In the genomic region with DNA sequence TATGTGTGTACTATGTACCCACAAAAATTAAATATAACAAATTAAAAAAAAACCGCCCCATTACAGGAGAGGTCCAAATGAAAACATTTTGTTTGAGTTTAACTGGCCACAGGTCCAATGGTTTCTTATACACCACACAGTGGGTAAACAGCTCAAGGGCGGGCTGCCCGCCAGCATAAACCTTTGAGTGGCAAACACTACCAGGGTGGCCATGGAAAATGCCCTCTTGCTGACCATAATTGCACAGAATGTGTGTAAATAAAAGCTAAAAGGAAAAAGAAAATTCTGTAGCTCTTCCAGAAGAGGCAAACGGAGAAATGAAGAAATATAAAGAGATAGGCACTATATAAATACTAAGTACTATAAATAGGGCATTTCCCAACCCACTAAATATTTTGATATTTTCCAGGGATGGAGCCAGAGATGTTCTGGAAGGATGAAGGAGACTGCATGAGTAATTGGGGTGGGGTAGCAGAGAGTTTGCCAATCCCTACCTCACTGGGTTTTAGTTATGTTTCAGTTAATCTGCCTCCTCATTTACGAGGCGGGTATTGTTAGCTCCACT, we compare ENCODE assay signal across 8 cellular contexts. TPM values are rescaled to one million over a fixed set of nuclear protein-coding genes. Genes with fewer than 3 reads are reported as not detected.
DNase-seq lines count a peak whose midpoint lies in the region; ATAC-seq and TF ChIP-seq lines count a peak whose summit lies in the region.

No MANE protein-coding gene starts in this region.

- no peak for DNase-seq in CD14-positive monocyte (ENCODE audit: low spot score)
- no peak for DNase-seq in MM.1S
- no peak for DNase-seq in choroid plexus epithelial cell (ENCODE audit: low read depth)
- no peak for DNase-seq in effector CD8-positive, alpha-beta T cell (lab: John Stamatoyannopoulos, UW)
- DNase-seq in stimulated activated CD4-positive, alpha-beta T cell treated with anti-CD3 and anti-CD28 coated beads, Interleukin-4, amount 100 ng/mL, for 24 hours = no peak

- H4K20me1 ChIP-seq in MM.1S (ENCODE audit: insufficient read depth, low read length) = peaks cover 13% of the 10 kb centered on the region; the same call in 1 of the 2 replicates

- H3K9me3 Mint-ChIP-seq in CD14-positive monocyte = peaks cover 0 to 2% (median 0%) of the 10 kb centered on the region in 7 donors

- peak overlapping the region; percentile 96 to 99 (median 99) for H3K27ac Mint-ChIP-seq in CD14-positive monocyte

- H3K4me1 Mint-ChIP-seq in CD14-positive monocyte = peaks cover 45% of the 10 kb centered on the region

- peak overlapping the region; percentile 98 for H3K4me2 ChIP-seq in MM.1S (ENCODE audit: low read depth, low read length)

- peaks cover 20 to 21% of the 10 kb centered on the region in 2 donors for H3K36me3 Mint-ChIP-seq in CD14-positive monocyte

- H3K79me2 ChIP-seq in MM.1S (ENCODE audit: low read length) = peaks cover 34% of the 10 kb centered on the region

- H3K27me3 ChIP-seq in MM.1S (replicated peaks; ENCODE audit: insufficient read depth, low read length) (no peaks in the 10 kb centered on the region), mononuclear cell (ENCODE audit: insufficient read depth, low read length) (no peaks in the 10 kb centered on the region)

- H3K36me3 ChIP-seq in MM.1S (replicated peaks; ENCODE audit: insufficient read depth, low read length) = no peaks in the 10 kb centered on the region

- ATAC-seq in GM21786 (IDR thresholded peaks at IDR 0.05; ENCODE audit: unreplicated experiment) (no peak), GM21529 (IDR thresholded peaks at IDR 0.05; ENCODE audit: unreplicated experiment) (no peak)

- H3K9me3 ChIP-seq in MM.1S (replicated peaks; ENCODE audit: insufficient read depth, low read length) = no peaks in the 10 kb centered on the region
- H3K9me3 ChIP-seq in mononuclear cell (ENCODE audit: low read depth, low read length) = no peaks in the 10 kb centered on the region

- no peak for TF ChIP-seq CTCF in CD14-positive monocyte (IDR thresholded peaks at IDR 0.05)
- TF ChIP-seq CTCF in MM.1S (IDR thresholded peaks at IDR 0.05; ENCODE audit: low read length) = no peak
- TF ChIP-seq CTCF in choroid plexus epithelial cell (conservative IDR thresholded peaks at IDR 0.05; ENCODE audit: low read depth, low read length) = no peak

- H3K27me3 Mint-ChIP-seq in CD14-positive monocyte (ENCODE audit: low read depth in 3 of 3) = no peaks in the 10 kb centered on the region

- H3K9me2 ChIP-seq in MM.1S (replicated peaks; ENCODE audit: insufficient read depth, low read length) = no peaks in the 10 kb centered on the region

- peaks cover 22% of the 10 kb centered on the region for H3K4me1 ChIP-seq in MM.1S (ENCODE audit: low read length)
- H3K4me1 ChIP-seq in mononuclear cell (ENCODE audit: insufficient read depth, low read length) = peaks cover 40% of the 10 kb centered on the region

- H3K4me3 ChIP-seq in MM.1S (ENCODE audit: low read length) (peak overlapping the region; percentile 93), choroid plexus epithelial cell (ENCODE audit: low read depth, low read length) (peak overlapping the region; percentile 86), mononuclear cell (ENCODE audit: low read length) (peak overlapping the region; percentile 72)

- H3K9ac ChIP-seq in MM.1S (ENCODE audit: low read length) = peak overlapping the region; percentile 96

- H3K4me3 Mint-ChIP-seq in CD14-positive monocyte = peak overlapping the region; percentile 94

- H2AFZ ChIP-seq in MM.1S (ENCODE audit: low read length) = peak overlapping the region; percentile 99

- H3F3A ChIP-seq in MM.1S (ENCODE audit: insufficient read depth, low read length) = peaks cover 5% of the 10 kb centered on the region; the same call in 1 of the 2 replicates

- intact Hi-C loops in CD14-positive monocyte (cut with micrococcal nuclease) = loop anchor here in 1 of 2 donors (5.0 kb wide), 1 partner anchor 119 kb away; the partner anchor contains the start of gene NFKBIE

- no peak overlapping the region; the same call in 1 of the 2 replicates for H3K27ac ChIP-seq in MM.1S (ENCODE audit: low read length)

RNA-seq across cellular contexts. Expression of gene CDC5L, which starts 1.1 kb away (rescaled TPM):
- polyA plus RNA-seq in CD14-positive monocyte = 10 to 100 TPM in 1 of 2 donors, 1 to 10 TPM in 1; 7.4 to 10.2 TPM
- 30.5 TPM for total RNA-seq in mononuclear cell

RNA-seq across cellular contexts. Expression of gene SPATS1, which starts 44.0 kb away (rescaled TPM):
- not detected for polyA plus RNA-seq in CD14-positive monocyte
- total RNA-seq in mononuclear cell = not detected
